In genomic region chr6:158869604-158870417, GRCh38 we compare ENCODE assay signal across 8 cellular contexts.
A peak's percentile ranks its signal among the peaks of the same experiment; 100 is the strongest.
DNase-seq lines count a peak whose midpoint lies in the region; ATAC-seq, FAIRE-seq and TF ChIP-seq lines count a peak whose summit lies in the region.

No MANE protein-coding gene starts in this region.

- peak; percentile 99 for DNase-seq in ELR (ENCODE audit: low read depth)
- DNase-seq in KBM-7 = peak; percentile 84
- peak; percentile 95 for DNase-seq in RCC 7860 (ENCODE audit: low spot score)
- DNase-seq in activated T-helper 1 cell treated with anti-CD3 and anti-CD28 coated beads, Interleukin-2, amount 50 U/mL, for 16 hours (ENCODE audit: low read depth in 1 of 2, low spot score in 1 of 2) = peak; percentile 92 to 97
- peak; percentile 74 for DNase-seq in fibroblast of peridontal ligament (ENCODE audit: extremely low read depth)
- DNase-seq in stimulated activated naive CD8-positive, alpha-beta T cell treated with anti-CD3 and anti-CD28 coated beads, Interleukin-15, Interleukin-2, amounts not matched to agents 100 U/mL and 50 U/mL, for 24 hours = peak; percentile 98

- peaks cover 19% of the 10 kb centered on the region for H3K4me1 Mint-ChIP-seq in nephron

- peak overlapping the region; percentile 97 to 99 (median 99) for H3K27ac Mint-ChIP-seq in nephron

- H3K36me3 Mint-ChIP-seq in nephron (ENCODE audit: low read depth) = no peaks in the 10 kb centered on the region

- H3K4me3 Mint-ChIP-seq in nephron = peak overlapping the region; percentile 82 to 84 (median 84)

- ATAC-seq in GM21737 (IDR thresholded peaks at IDR 0.05; ENCODE audit: unreplicated experiment) = peak; percentile 89
- peak; percentile 94 for ATAC-seq in stimulated activated naive CD8-positive, alpha-beta T cell treated with anti-CD3 and anti-CD28 coated beads, Interleukin-15, Interleukin-2, amounts not matched to agents 100 U/mL and 50 U/mL, for 24 hours

- in situ Hi-C loops in KBM-7 (cut with MboI; ENCODE audit: low pct_unique_long_range_greater_than_20kb, low sequenced_read_pairs) = no loop called here

- FAIRE-seq in RCC 7860 (lab: Jason Lieb, UNC) = no peak

- peaks cover 13% of the 10 kb centered on the region for H3K27me3 Mint-ChIP-seq in nephron (ENCODE audit: low read depth)

- TF ChIP-seq CTCF in nephron (IDR thresholded peaks at IDR 0.05; ENCODE audit: unreplicated experiment in 3 of 3) = no peak

- no peaks in the 10 kb centered on the region for H3K9me3 Mint-ChIP-seq in nephron

Comparison
In these comparisons a context has a peak if more than half of its experiments do, and no peak if none do; other contexts are left out.
1. Peak in every context shown above with its lines: DNase-seq and ATAC-seq.